Comparison of ENCODE assay signal across 17 cellular contexts in the genomic region with DNA sequence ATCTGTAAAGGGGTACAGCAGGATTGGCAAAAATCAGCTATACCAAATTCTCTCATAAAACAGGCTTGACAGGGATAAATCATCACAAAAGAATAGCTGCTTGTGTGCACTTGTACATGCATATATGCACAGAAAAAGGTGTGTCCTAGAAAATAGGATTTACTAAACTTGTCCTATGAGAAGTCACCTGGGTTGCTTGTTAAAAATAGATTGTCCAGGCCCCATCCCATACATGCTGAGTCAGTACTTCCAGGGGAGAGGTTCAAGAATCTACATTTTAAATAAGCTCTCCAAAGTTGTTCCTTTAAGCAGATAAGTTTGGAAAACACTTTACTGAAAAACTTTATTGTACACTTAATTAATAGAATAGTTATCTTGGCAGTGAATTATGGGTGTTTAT.
"Had no signal": no experiment of that assay in that cellular context is flagged by ENCODE, and none has a peak within 500 bp of the region (broad histone marks: within the 10 kb centered on the region; RNA-seq: fewer than 3 reads in every experiment).

No MANE protein-coding gene starts in this region.

- H3K9me3 ChIP-seq: pancreas, spleen had no signal

- H3K4me3 ChIP-seq: pancreas, spleen had no signal

- H3K4me1 ChIP-seq: spleen had no signal

- H3K27me3 ChIP-seq: brain microvascular endothelial cell, pancreas, spleen had no signal

- H3K36me3 ChIP-seq: brain microvascular endothelial cell, pancreas had no signal

- ATAC-seq: activated CD8-positive, alpha-beta memory T cell treated with anti-CD3 and anti-CD28 coated beads, Interleukin-2, amount 10 ng/mL, durations not matched to agents 7 days and 5 days; stimulated activated naive B cell treated with anti-CD40 and anti-IgM and Interleukin-4, amounts not matched to agents 10 μg/mL and 1 μg/mL and 100 μg/mL, for 72 hours; T-cell had no signal

- H3K27ac ChIP-seq: brain microvascular endothelial cell, pancreas, spleen had no signal

- DNase-seq: activated CD4-positive, alpha-beta T cell treated with anti-CD3 and anti-CD28 coated beads for 1 hour; activated CD4-positive, alpha-beta T cell treated with anti-CD3 and anti-CD28 coated beads, Interleukin-2, amount 50 U/mL, for 48 hours; activated CD8-positive, alpha-beta memory T cell treated with anti-CD3 and anti-CD28 coated beads, Interleukin-2, amount 10 ng/mL, durations not matched to agents 7 days and 5 days; activated gamma-delta T cell; activated naive CD8-positive, alpha-beta T cell treated with anti-CD3 and anti-CD28 coated beads for 36 hours; activated T-cell treated with anti-CD3 and anti-CD28 coated beads, Interleukin-2, amount 50 U/mL, for 24 hours; brain microvascular endothelial cell; foreskin melanocyte; mesendoderm; pancreas; retina; spleen; stimulated activated CD4-positive, alpha-beta T cell treated with anti-CD3 and anti-CD28 coated beads, Interleukin-1b, Interleukin-23, amount 100 ng/mL, for 48 hours; stimulated activated naive B cell treated with anti-CD40 and anti-IgM and Interleukin-4, amounts not matched to agents 10 μg/mL and 1 μg/mL and 100 μg/mL, for 72 hours; substantia nigra; T-cell; T1000 had no signal
